2 cellular contexts compared by ENCODE assay signal in the genomic region with DNA sequence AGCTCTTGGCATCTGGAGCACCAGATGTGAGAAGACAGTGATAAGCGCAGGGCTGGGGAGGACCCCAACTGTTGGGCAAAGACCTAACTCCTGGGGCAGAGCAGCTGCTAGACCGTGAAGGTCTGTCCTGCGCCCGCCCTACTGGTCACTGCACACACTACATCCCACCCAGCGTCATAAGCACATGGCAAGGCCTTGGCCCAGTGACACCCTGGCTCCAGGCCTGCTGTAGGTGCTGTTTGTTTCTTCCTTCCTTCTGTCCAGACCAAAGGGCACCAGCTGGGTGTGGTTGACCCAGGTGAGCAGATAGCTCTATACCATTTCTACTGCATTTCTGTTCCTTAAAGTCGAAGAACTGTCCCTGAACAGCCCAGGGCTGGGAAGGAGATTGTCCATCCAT.
TF ChIP-seq lines count a peak whose summit lies in the region.

No MANE protein-coding gene starts in this region.

TF ChIP-seq in SK-N-SH treated with all-trans-retinoic acid at 6 μM for 48 hours, 23 proteins besides CTCF, POLR2A, EP300 and RAD21 (continued from another document):
- TF ChIP-seq CSDC2 (CRISPR knock-in tag; IDR thresholded peaks at IDR 0.05) (no peak), ZFP30 (CRISPR knock-in tag; IDR thresholded peaks at IDR 0.05) (no peak), ISL1 (CRISPR knock-in tag; IDR thresholded peaks at IDR 0.05) (no peak)

TF ChIP-seq in SK-N-SH, 30 proteins besides CTCF, POLR2A, EP300 and RAD21 (continued from another document):
- no peak for TF ChIP-seq GATA2 (CRISPR knock-in tag; IDR thresholded peaks at IDR 0.05)
- no peak for TF ChIP-seq FOSL2 (IDR thresholded peaks at IDR 0.05; ENCODE audit: borderline replicate concordance, low read depth)
- no peak for TF ChIP-seq EZH2phosphoT487 (IDR thresholded peaks at IDR 0.05; ENCODE audit: borderline replicate concordance, low read depth)
- no peak for TF ChIP-seq POLR2AphosphoS5 (IDR thresholded peaks at IDR 0.05; ENCODE audit: low read depth, low read length)
- TF ChIP-seq GABPA (IDR thresholded peaks at IDR 0.05; ENCODE audit: low read depth) = no peak
- no peak for TF ChIP-seq RFX5 (IDR thresholded peaks at IDR 0.05; ENCODE audit: low read length)
- TF ChIP-seq, protein P1, sequence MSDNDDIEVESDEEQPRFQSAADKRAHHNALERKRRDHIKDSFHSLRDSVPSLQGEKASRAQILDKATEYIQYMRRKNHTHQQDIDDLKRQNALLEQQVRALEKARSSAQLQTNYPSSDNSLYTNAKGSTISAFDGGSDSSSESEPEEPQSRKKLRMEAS (IDR thresholded peaks at IDR 0.05; ENCODE audit: low read depth) = no peak
- TF ChIP-seq ELF1 (IDR thresholded peaks at IDR 0.05) = no peak
- TF ChIP-seq, protein P2, sequence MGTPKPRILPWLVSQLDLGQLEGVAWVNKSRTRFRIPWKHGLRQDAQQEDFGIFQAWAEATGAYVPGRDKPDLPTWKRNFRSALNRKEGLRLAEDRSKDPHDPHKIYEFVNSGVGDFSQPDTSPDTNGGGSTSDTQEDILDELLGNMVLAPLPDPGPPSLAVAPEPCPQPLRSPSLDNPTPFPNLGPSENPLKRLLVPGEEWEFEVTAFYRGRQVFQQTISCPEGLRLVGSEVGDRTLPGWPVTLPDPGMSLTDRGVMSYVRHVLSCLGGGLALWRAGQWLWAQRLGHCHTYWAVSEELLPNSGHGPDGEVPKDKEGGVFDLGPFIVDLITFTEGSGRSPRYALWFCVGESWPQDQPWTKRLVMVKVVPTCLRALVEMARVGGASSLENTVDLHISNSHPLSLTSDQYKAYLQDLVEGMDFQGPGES (IDR thresholded peaks at IDR 0.05; ENCODE audit: low read depth, low read length) = no peak
- no peak for TF ChIP-seq CHD2 (IDR thresholded peaks at IDR 0.05; ENCODE audit: low read length, partially characterized antibody)
- TF ChIP-seq SIN3A (IDR thresholded peaks at IDR 0.05; ENCODE audit: borderline replicate concordance, low read depth, low read length) = no peak
- no peak for TF ChIP-seq TAF1 (IDR thresholded peaks at IDR 0.05; ENCODE audit: borderline replicate concordance, low read depth, low read length)
- TF ChIP-seq TCF12 (IDR thresholded peaks at IDR 0.05) = no peak
- TF ChIP-seq SMC3 (IDR thresholded peaks at IDR 0.05; ENCODE audit: low read depth, low read length) = no peak
